Comparison of ENCODE assay signal across 8 cellular contexts in the genomic region with DNA sequence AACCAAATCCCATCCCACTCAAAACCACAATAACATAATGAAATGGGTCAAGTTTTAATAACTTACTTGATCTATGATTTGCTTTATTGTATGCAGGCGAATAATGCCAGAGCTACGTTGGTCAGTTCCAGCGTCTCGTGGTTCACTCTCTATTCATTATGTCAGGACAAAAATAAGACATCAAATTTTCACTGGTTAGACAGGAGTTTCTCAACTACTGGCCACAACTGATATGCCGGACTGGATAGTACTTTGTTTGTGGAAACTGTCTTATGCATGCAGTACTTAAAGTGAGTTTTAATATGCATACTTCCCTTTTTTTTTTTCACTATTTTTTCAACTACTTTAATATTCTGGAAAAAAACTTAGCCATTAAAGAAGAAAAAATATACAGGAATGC.
"Had no signal": no experiment of that assay in that cellular context is flagged by ENCODE, and none has a peak within 500 bp of the region (broad histone marks: within the 10 kb centered on the region; RNA-seq: fewer than 3 reads in every experiment).

No MANE protein-coding gene starts in this region.

- H3K4me3 ChIP-seq: GM23248 had no signal

- H3K4me1 Mint-ChIP-seq: H9, IgD-negative memory B cell had no signal

- H3K27ac Mint-ChIP-seq: H9 had no signal

- H3K4me3 Mint-ChIP-seq: H9, IgD-negative memory B cell had no signal

- H3K9ac ChIP-seq: GM23248 had no signal

- ATAC-seq: HepG2 had no signal

- H3K27ac ChIP-seq: GM23248, HL-60 had no signal

- H2AFZ ChIP-seq: GM23248 had no signal

- DNase-seq: GM23248, GOT3, H9, HCEC 1CT, KBM-7 had no signal

- FAIRE-seq: HepG2 had no signal
